Comparison of ENCODE assay signal across 16 cellular contexts in the genomic region with DNA sequence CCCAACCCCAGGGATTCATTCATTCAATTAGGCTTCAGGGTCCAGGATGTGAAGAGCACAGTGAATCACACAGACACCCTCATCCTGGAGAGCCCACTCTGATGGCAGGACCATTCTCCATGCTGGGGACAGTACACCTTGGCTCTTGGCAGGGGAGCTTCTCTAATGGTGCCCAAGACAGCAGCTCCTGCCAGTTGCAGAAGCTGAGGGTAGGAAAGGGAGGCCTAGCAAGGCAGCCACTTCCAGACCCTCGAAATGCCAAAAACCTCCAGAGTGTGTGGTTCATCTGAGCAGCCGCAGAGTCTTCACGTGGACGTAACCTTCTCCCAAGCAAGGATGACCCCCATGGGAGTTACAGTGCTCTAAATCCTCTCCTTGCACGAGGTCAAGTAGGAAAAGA.
"Had no signal": no experiment of that assay in that cellular context is flagged by ENCODE, and none has a peak within 500 bp of the region (broad histone marks: within the 10 kb centered on the region; RNA-seq: fewer than 3 reads in every experiment).

No MANE protein-coding gene starts in this region.

- H3K4me1 ChIP-seq: foreskin keratinocyte, uterus had no signal

- H3K4me3 ChIP-seq: lung, right atrium auricular region, tibial artery, upper lobe of left lung, uterus had no signal

- DNase-seq: dermis blood vessel endothelial cell; foreskin keratinocyte; hippocampal formation; kidney glomerular epithelial cell; mesenchymal stem cell; midbrain; nephron progenitor cell; small intestine; stimulated activated CD4-positive, alpha-beta T cell treated with anti-CD3 and anti-CD28 coated beads, Interleukin-2, amount 100 ng/mL, for 48 hours; stimulated activated naive CD8-positive, alpha-beta T cell treated with anti-CD3 and anti-CD28 coated beads, Interleukin-15, Interleukin-2, amounts not matched to agents 100 U/mL and 50 U/mL, for 24 hours; upper lobe of left lung; uterus had no signal

- H3K27me3 ChIP-seq: foreskin keratinocyte, right atrium auricular region, tibial artery, upper lobe of left lung, uterus had no signal

- H3K27ac ChIP-seq: foreskin keratinocyte, right atrium auricular region, tibial artery, uterus had no signal

- H3K36me3 ChIP-seq: right atrium auricular region, tibial artery, upper lobe of left lung, uterus had no signal

- FAIRE-seq: colon, small intestine had no signal

- H3K9me3 ChIP-seq: right atrium auricular region, tibial artery, upper lobe of left lung, uterus had no signal
